In genomic region chr19:40512473-40513344, GRCh38 we compare ENCODE assay signal across 11 cellular contexts. TPM values are rescaled to one million over a fixed set of nuclear protein-coding genes. Genes with fewer than 3 reads are reported as not detected.
A peak's percentile ranks its signal among the peaks of the same experiment; 100 is the strongest.
DNase-seq lines count a peak whose midpoint lies in the region; ATAC-seq lines count a peak whose summit lies in the region.
"Had no signal": no experiment of that assay in that cellular context is flagged by ENCODE, and none has a peak within 500 bp of the region (broad histone marks: within the 10 kb centered on the region; RNA-seq: fewer than 3 reads in every experiment).

No MANE protein-coding gene starts in this region.

- H2AK5ac ChIP-seq in neuronal stem cell (ENCODE audit: low read depth, low read length), result peak overlapping the region; percentile 21

- WGBS in neuronal stem cell (ENCODE audit: extremely low coverage in 2 of 2, insufficient read length in 2 of 2, insufficient replicate concordance in 1 of 2), 2 donors, result no CpG with 5 or more reads among the region's 105 CpGs

- peak overlapping the region; percentile 17 for H3K14ac ChIP-seq in neuronal stem cell (ENCODE audit: low read length)

- no peaks in the 10 kb centered on the region for H3K36me3 ChIP-seq in neuronal stem cell (replicated peaks in 1 of 2; ENCODE audit: control insufficient read depth in 2 of 2, insufficient read depth in 2 of 2, low read length in 2 of 2)

- peak overlapping the region; percentile 30 for H4K91ac ChIP-seq in neuronal stem cell (ENCODE audit: low read depth, low read length, poor library complexity)

- peak overlapping the region; percentile 85 for H3K23ac ChIP-seq in neuronal stem cell (ENCODE audit: low read depth, low read length, poor library complexity)

- H4K8ac ChIP-seq in neuronal stem cell (ENCODE audit: low read depth, low read length), result no peak overlapping the region

- intact Hi-C loops in activated T-helper 2 cell treated with anti-CD3 and anti-CD28 coated beads, Interferon-gamma antibody, Interleukin-2, Interleukin-4, amounts not matched to agents 10 μg/mL and 5 μg/mL and 100 μg/mL, durations not matched to agents 14 hours and 24 hours and 36 hours (cut with micrococcal nuclease), result no loop called here

- H3K4me3 Mint-ChIP-seq in activated T-helper 2 cell treated with anti-CD3 and anti-CD28 coated beads, Interferon-gamma antibody, Interleukin-2, Interleukin-4, amounts not matched to agents 10 μg/mL and 5 μg/mL and 100 μg/mL, durations not matched to agents 14 hours and 24 hours and 36 hours (ENCODE audit: low read depth), result no peak overlapping the region
- H3K4me3 Mint-ChIP-seq: activated CD4-positive, alpha-beta T cell treated with anti-CD3 and anti-CD28 coated beads, Interleukin-2, amount 10 ng/mL, durations not matched to agents 24 days and 14 days had no signal

- peak overlapping the region in 1 of 2 donors; percentile 64 for H3K4me3 ChIP-seq in neuronal stem cell (ENCODE audit: low read length in 2 of 2)

- H3K4ac ChIP-seq in neuronal stem cell (ENCODE audit: low read length), result no peak overlapping the region

- H3K27me3 Mint-ChIP-seq in activated T-helper 2 cell treated with anti-CD3 and anti-CD28 coated beads, Interferon-gamma antibody, Interleukin-2, Interleukin-4, amounts not matched to agents 10 μg/mL and 5 μg/mL and 100 μg/mL, durations not matched to agents 14 hours and 24 hours and 36 hours (ENCODE audit: low read depth), result peaks cover 40% of the 10 kb centered on the region

- peaks cover 0 to 14% of the 10 kb centered on the region in 2 donors for H3K9me3 ChIP-seq in neuronal stem cell (replicated peaks in 1 of 2; ENCODE audit: control insufficient read depth in 2 of 2, insufficient read depth in 1 of 2, low read depth in 1 of 2, low read length in 2 of 2)

- ATAC-seq in esophagus mucosa (peak; percentile 33), GM19452 (IDR thresholded peaks at IDR 0.05; ENCODE audit: unreplicated experiment) (no peak), GM18517 (IDR thresholded peaks at IDR 0.05; ENCODE audit: unreplicated experiment) (no peak)

- H3K4me1 ChIP-seq in neuronal stem cell (ENCODE audit: control insufficient read depth in 2 of 2, insufficient read depth in 1 of 2, low read depth in 1 of 2, low read length in 2 of 2), result peaks cover 5 to 7% of the 10 kb centered on the region in 2 donors

- no peak overlapping the region for H3K27ac ChIP-seq in neuronal stem cell (replicated peaks; ENCODE audit: low read length)

- H3K79me1 ChIP-seq in neuronal stem cell (ENCODE audit: low read depth, low read length), result peaks cover 2% of the 10 kb centered on the region

- peak overlapping the region; percentile 65 for H3K18ac ChIP-seq in neuronal stem cell (ENCODE audit: low read length)

- H3K36me3 Mint-ChIP-seq in activated T-helper 2 cell treated with anti-CD3 and anti-CD28 coated beads, Interferon-gamma antibody, Interleukin-2, Interleukin-4, amounts not matched to agents 10 μg/mL and 5 μg/mL and 100 μg/mL, durations not matched to agents 14 hours and 24 hours and 36 hours (ENCODE audit: low read depth), result no peaks in the 10 kb centered on the region
- H3K36me3 Mint-ChIP-seq: IgD-negative memory B cell had no signal

- peaks cover 15 to 72% (median 47%) of the 10 kb centered on the region in 3 experiments for H3K27me3 ChIP-seq in neuronal stem cell (ENCODE audit: control insufficient read depth in 3 of 3, insufficient read depth in 3 of 3, low read depth in 1 of 3, low read length in 3 of 3)

- H2BK12ac ChIP-seq in neuronal stem cell (ENCODE audit: low read length), result peak overlapping the region; percentile 58

- peak overlapping the region; percentile 72 for H2BK120ac ChIP-seq in neuronal stem cell (ENCODE audit: low read depth, low read length)

- H3K9ac ChIP-seq in neuronal stem cell (ENCODE audit: low read depth, low read length, poor library complexity), result peak overlapping the region; percentile 50

- no peaks in the 10 kb centered on the region for H3K4me1 Mint-ChIP-seq in activated T-helper 2 cell treated with anti-CD3 and anti-CD28 coated beads, Interferon-gamma antibody, Interleukin-2, Interleukin-4, amounts not matched to agents 10 μg/mL and 5 μg/mL and 100 μg/mL, durations not matched to agents 14 hours and 24 hours and 36 hours (ENCODE audit: low read depth)

- H2BK5ac ChIP-seq in neuronal stem cell (ENCODE audit: low read length), result peak overlapping the region; percentile 24

- DNase-seq in DMS53 treated with DMSO at 0.1 percent for 48 hours (lab: John Stamatoyannopoulos, UW; ENCODE audit: unreplicated experiment), result peak; percentile 21
- DNase-seq in NCI-H2171 (lab: John Stamatoyannopoulos, UW), result peak; percentile 27
- peak; percentile 54 for DNase-seq in neuronal stem cell (ENCODE audit: low spot score)
- DNase-seq in activated T-helper 2 cell treated with anti-CD3 and anti-CD28 coated beads, Interferon-gamma antibody, Interleukin-2, Interleukin-4, amounts not matched to agents 10 μg/mL and 5 μg/mL and 100 μg/mL, durations not matched to agents 14 hours and 24 hours and 36 hours (ENCODE audit: low spot score), result no peak
- DNase-seq in dedifferentiated amniotic fluid mesenchymal stem cell (ENCODE audit: extremely low spot score), result no peak
- DNase-seq: activated CD4-positive, alpha-beta T cell treated with anti-CD3 and anti-CD28 coated beads, Interleukin-2, amount 10 ng/mL, durations not matched to agents 24 days and 14 days; effector CD4-positive, alpha-beta T cell had no signal

- peak overlapping the region; percentile 91 for H2AFZ ChIP-seq in neuronal stem cell (ENCODE audit: low read length)

- peak overlapping the region; percentile 64 for H2BK15ac ChIP-seq in neuronal stem cell (ENCODE audit: low read length)

- H3K9me3 Mint-ChIP-seq in activated T-helper 2 cell treated with anti-CD3 and anti-CD28 coated beads, Interferon-gamma antibody, Interleukin-2, Interleukin-4, amounts not matched to agents 10 μg/mL and 5 μg/mL and 100 μg/mL, durations not matched to agents 14 hours and 24 hours and 36 hours, result no peaks in the 10 kb centered on the region
- H3K9me3 Mint-ChIP-seq: activated CD4-positive, alpha-beta T cell treated with anti-CD3 and anti-CD28 coated beads, Interleukin-2, amount 10 ng/mL, durations not matched to agents 24 days and 14 days had no signal

- no peak overlapping the region for H3K27ac Mint-ChIP-seq in activated T-helper 2 cell treated with anti-CD3 and anti-CD28 coated beads, Interferon-gamma antibody, Interleukin-2, Interleukin-4, amounts not matched to agents 10 μg/mL and 5 μg/mL and 100 μg/mL, durations not matched to agents 14 hours and 24 hours and 36 hours
- H3K27ac Mint-ChIP-seq: activated CD4-positive, alpha-beta T cell treated with anti-CD3 and anti-CD28 coated beads, Interleukin-2, amount 10 ng/mL, durations not matched to agents 24 days and 14 days; IgD-negative memory B cell had no signal

- peak overlapping the region; percentile 79 for H3K4me2 ChIP-seq in neuronal stem cell (ENCODE audit: insufficient read depth, low read length, poor library complexity, severe bottlenecking)

RNA-seq across cellular contexts. Expression of gene SPTBN4, which starts 45.9 kb away (rescaled TPM):
- 0.20 TPM for total RNA-seq in esophagus mucosa
- polyA plus RNA-seq in neuronal stem cell (2013, experiment 1 of 2), result 1.4 TPM
- polyA plus RNA-seq in neuronal stem cell (2013, experiment 2 of 2), result 2.0 TPM
- 0.30 and 0.57 TPM in 2 replicates for total RNA-seq in activated T-helper 2 cell treated with anti-CD3 and anti-CD28 coated beads, Interferon-gamma antibody, Interleukin-2, Interleukin-4, amounts not matched to agents 10 μg/mL and 5 μg/mL and 100 μg/mL, durations not matched to agents 14 hours and 24 hours and 36 hours
- polyA plus RNA-seq: IgD-negative memory B cell had no signal

RNA-seq across cellular contexts. Expression of gene BLVRB, which starts 47.2 kb away (rescaled TPM):
- total RNA-seq in esophagus mucosa, result 119 TPM
- 25.7 TPM for polyA plus RNA-seq in neuronal stem cell (2013, experiment 1 of 2)
- 25.5 TPM for polyA plus RNA-seq in neuronal stem cell (2013, experiment 2 of 2)
- 10.4 and 11.3 TPM in 2 replicates for total RNA-seq in activated T-helper 2 cell treated with anti-CD3 and anti-CD28 coated beads, Interferon-gamma antibody, Interleukin-2, Interleukin-4, amounts not matched to agents 10 μg/mL and 5 μg/mL and 100 μg/mL, durations not matched to agents 14 hours and 24 hours and 36 hours

Comparison
In these comparisons a context has a peak if more than half of its experiments do, and no peak if none do; other contexts are left out.
1. DNase-seq: peak in DMS53 treated with DMSO at 0.1 percent for 48 hours (single experiment), NCI-H2171 (single experiment) and neuronal stem cell (single experiment); none in activated T-helper 2 cell treated with anti-CD3 and anti-CD28 coated beads, Interferon-gamma antibody, Interleukin-2, Interleukin-4, amounts not matched to agents 10 μg/mL and 5 μg/mL and 100 μg/mL, durations not matched to agents 14 hours and 24 hours and 36 hours (single experiment) and dedifferentiated amniotic fluid mesenchymal stem cell (single experiment).